Comparison of ENCODE assay signal across 1 cellular context in the genomic region with DNA sequence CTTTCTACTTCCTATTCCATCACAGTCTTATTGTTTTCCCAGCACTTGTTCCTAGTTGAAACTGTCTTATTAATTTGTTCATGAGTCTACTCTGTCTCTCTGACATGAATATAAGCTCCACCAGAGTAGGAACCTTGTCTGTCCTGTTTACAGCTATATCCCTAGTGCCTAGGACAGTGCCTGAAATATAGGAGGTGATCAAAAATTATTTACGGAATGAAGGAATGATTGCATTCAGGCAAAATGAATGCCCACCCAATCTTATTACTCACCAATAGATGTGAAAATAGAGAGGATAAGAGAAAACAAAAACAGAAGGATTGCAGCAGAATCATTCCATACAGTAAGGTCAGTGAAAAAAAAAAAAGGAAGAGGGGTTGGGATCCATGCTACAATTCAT.
TF ChIP-seq lines count a peak whose summit lies in the region.

No MANE protein-coding gene starts in this region.

TF ChIP-seq in HepG2, 621 proteins besides CTCF, POLR2A, EP300 and RAD21:
- TF ChIP-seq, protein P1, sequence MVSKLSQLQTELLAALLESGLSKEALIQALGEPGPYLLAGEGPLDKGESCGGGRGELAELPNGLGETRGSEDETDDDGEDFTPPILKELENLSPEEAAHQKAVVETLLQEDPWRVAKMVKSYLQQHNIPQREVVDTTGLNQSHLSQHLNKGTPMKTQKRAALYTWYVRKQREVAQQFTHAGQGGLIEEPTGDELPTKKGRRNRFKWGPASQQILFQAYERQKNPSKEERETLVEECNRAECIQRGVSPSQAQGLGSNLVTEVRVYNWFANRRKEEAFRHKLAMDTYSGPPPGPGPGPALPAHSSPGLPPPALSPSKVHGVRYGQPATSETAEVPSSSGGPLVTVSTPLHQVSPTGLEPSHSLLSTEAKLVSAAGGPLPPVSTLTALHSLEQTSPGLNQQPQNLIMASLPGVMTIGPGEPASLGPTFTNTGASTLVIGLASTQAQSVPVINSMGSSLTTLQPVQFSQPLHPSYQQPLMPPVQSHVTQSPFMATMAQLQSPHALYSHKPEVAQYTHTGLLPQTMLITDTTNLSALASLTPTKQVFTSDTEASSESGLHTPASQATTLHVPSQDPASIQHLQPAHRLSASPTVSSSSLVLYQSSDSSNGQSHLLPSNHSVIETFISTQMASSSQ (IDR thresholded peaks at IDR 0.05; ENCODE audit: low read depth): no peak
- TF ChIP-seq, protein P1 (CRISPR knock-in tag; IDR thresholded peaks at IDR 0.05; ENCODE audit: borderline replicate concordance): no peak
- TF ChIP-seq ZNF224 (CRISPR knock-in tag; IDR thresholded peaks at IDR 0.05): 0 out of 2 replicates have a peak, but pooled peaks have one; percentile 2
